Comparison of ENCODE assay signal across 1 cellular context in the genomic region with DNA sequence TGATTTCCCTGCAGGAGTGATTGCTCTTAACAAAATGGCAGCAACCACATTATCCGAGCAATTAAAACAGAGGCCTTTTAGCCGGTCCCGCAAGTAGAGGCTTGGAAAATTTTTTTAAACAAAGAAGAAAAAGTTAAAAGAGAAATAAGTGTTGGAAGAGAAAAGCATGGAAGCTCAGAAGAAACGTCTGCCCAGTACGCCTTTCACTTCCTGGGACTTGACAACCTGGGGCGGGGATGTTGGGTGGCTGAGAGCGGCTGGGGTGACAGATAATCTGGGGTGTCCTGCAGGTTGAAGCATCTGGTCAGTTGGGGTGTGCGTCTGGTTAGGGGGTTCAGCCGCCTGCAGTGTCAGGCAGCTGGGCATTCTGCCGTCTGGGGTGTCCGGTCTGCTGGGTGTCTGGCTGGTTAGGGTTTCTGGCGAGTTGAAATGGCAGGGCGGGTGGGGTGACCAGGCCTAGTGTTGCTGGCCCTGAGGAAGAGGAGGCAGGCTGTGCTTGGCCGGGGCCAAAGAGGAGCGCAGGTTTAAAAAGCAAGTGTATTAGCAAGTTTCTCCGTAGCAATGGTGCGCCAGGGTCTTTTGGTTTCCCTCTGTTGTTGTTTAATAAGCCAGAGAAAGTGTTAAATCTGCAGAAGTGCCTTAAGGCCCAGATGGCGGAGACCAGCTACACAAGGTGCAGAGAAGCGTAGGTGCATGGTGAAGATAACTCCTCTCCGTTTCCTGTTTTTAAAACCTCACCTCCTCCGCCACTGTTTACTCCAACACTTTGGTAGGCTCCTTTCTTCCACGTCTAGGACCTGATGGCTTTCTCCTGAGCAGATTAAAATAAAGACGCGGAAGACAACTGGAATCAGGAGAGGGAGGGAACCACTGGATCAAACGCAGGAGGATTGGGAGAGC.
TF ChIP-seq lines count a peak whose summit lies in the region.

No MANE protein-coding gene starts in this region.

TF ChIP-seq in H1, 55 proteins besides CTCF, POLR2A, EP300 and RAD21:
- TF ChIP-seq RBBP5 (IDR thresholded peaks at IDR 0.05; ENCODE audit: borderline replicate concordance, low read depth, low read length) (no peak), CBX8 (IDR thresholded peaks at IDR 0.05; ENCODE audit: borderline replicate concordance, low read depth, low read length) (peak; percentile 89; the same call in 1 of the 2 replicates), JUN (IDR thresholded peaks at IDR 0.05; ENCODE audit: low read depth, low read length) (no peak), RNF2 (IDR thresholded peaks at IDR 0.05; ENCODE audit: borderline replicate concordance, low read depth, low read length, missing control alignments, poor library complexity, severe bottlenecking) (peak; percentile 87), SUZ12 (IDR thresholded peaks at IDR 0.05; ENCODE audit: low read length) (peak; percentile 71), NANOG (IDR thresholded peaks at IDR 0.05; ENCODE audit: insufficient read depth, low read depth, low read length, poor library complexity, severe bottlenecking) (no peak), TBP (IDR thresholded peaks at IDR 0.05; ENCODE audit: low read depth, low read length) (no peak), EZH2 (IDR thresholded peaks at IDR 0.05; ENCODE audit: low read depth, low read length, severe bottlenecking) (peak; percentile 86)
